8 cellular contexts compared by ENCODE assay signal in genomic region chr9:13088734-13089427, GRCh38.
DNase-seq lines count a peak whose midpoint lies in the region; ATAC-seq, FAIRE-seq and TF ChIP-seq lines count a peak whose summit lies in the region.

No MANE protein-coding gene starts in this region.

- no peak overlapping the region for H3K27ac Mint-ChIP-seq in progenitor cell of endocrine pancreas

- no peak overlapping the region for H3K4me3 Mint-ChIP-seq in progenitor cell of endocrine pancreas (ENCODE audit: low read depth)

- H3K4me1 Mint-ChIP-seq in progenitor cell of endocrine pancreas (ENCODE audit: low read depth) = peaks cover 4% of the 10 kb centered on the region

- ATAC-seq in GM19328 (IDR thresholded peaks at IDR 0.05; ENCODE audit: unreplicated experiment) = no peak

- no peaks in the 10 kb centered on the region for H3K9me3 Mint-ChIP-seq in progenitor cell of endocrine pancreas (ENCODE audit: low read depth)

- TF ChIP-seq CTCF in progenitor cell of endocrine pancreas (IDR thresholded peaks at IDR 0.05; ENCODE audit: unreplicated experiment) = peak; percentile 82

- H3K27me3 Mint-ChIP-seq in progenitor cell of endocrine pancreas = no peaks in the 10 kb centered on the region

- DNase-seq in DMS 273 (lab: John Stamatoyannopoulos, UW; ENCODE audit: unreplicated experiment) = peak; percentile 88
- peak; percentile 12 for DNase-seq in H54 (ENCODE audit: insufficient read length, low spot score)
- DNase-seq in NCI-H128 (lab: John Stamatoyannopoulos, UW; ENCODE audit: unreplicated experiment) = peak; percentile 23
- peak; percentile 36 for DNase-seq in SKM-1 treated with dmso at 0.1 percent for 144 hours (lab: John Stamatoyannopoulos, UW; ENCODE audit: unreplicated experiment)
- peak; percentile 32 to 68 for DNase-seq in frontal cortex (ENCODE audit: low spot score in 2 of 2)
- DNase-seq in progenitor cell of endocrine pancreas (ENCODE audit: low spot score, unreplicated experiment) = no peak
- no peak for DNase-seq in GF-D8 (lab: John Stamatoyannopoulos, UW)

- H3K36me3 Mint-ChIP-seq in progenitor cell of endocrine pancreas (ENCODE audit: insufficient read depth) = no peaks in the 10 kb centered on the region

- peak; percentile 96 for FAIRE-seq in H54 (lab: Jason Lieb, UNC)
- FAIRE-seq in frontal cortex (lab: Jason Lieb, UNC) = no peak

- no peak for TF ChIP-seq POLR2A in H54 (IDR thresholded peaks at IDR 0.05; ENCODE audit: low read depth, low read length)

Comparison
In these comparisons a context has a peak if more than half of its experiments do, and no peak if none do; other contexts are left out.
1. DNase-seq: peak in DMS 273 (single experiment), H54 (single experiment), NCI-H128 (single experiment), SKM-1 treated with dmso at 0.1 percent for 144 hours (single experiment) and frontal cortex (2 of 2); none in progenitor cell of endocrine pancreas (single experiment) and GF-D8 (single experiment).